Comparison of ENCODE assay signal across 11 cellular contexts in the genomic region with DNA sequence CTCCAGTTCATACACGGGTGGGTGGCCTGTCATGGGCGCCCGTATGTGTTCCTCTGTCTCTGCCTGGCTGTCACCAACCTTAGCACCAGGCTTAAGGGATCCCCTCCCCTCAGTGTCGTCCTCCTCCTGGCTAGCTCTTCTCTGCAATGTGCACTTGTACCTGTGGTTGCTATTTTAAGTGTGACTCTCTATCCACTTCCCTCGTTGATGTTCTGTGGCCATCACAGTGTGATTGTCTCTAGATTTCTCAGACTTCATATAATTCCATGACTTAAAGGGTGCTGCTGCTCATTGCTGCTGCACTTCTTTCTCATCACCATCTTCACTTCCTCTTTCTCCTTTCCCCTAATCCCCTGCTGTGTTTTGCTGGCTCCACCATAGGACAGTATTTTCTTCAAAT.
DNase-seq lines count a peak whose midpoint lies in the region; ATAC-seq and FAIRE-seq lines count a peak whose summit lies in the region.
"Had no signal": no experiment of that assay in that cellular context is flagged by ENCODE, and none has a peak within 500 bp of the region (broad histone marks: within the 10 kb centered on the region; RNA-seq: fewer than 3 reads in every experiment).

No MANE protein-coding gene starts in this region.

- H3K9me3 Mint-ChIP-seq in CD4-positive, CD25-positive, alpha-beta regulatory T cell = peaks cover 0 to 4% (median 0%) of the 10 kb centered on the region in 7 donors

- 63 to 82% (median 70%) methylated on average over 5 of the region's 5 CpGs for WGBS in small intestine, 3 donors

- H3K27me3 Mint-ChIP-seq in CD4-positive, CD25-positive, alpha-beta regulatory T cell = peaks cover 4% of the 10 kb centered on the region

- no peak overlapping the region for H3K4me3 ChIP-seq in CD4-positive, CD25-positive, alpha-beta regulatory T cell (ENCODE audit: low read depth, low read length)
- no peak overlapping the region for H3K4me3 ChIP-seq in small intestine (ENCODE audit: low read depth in 1 of 2, low read length in 2 of 2)

- H3K36me3 Mint-ChIP-seq in CD4-positive, CD25-positive, alpha-beta regulatory T cell = no peaks in the 10 kb centered on the region

- H3K4me1 Mint-ChIP-seq in CD4-positive, CD25-positive, alpha-beta regulatory T cell = peaks cover 0 to 10% (median 4%) of the 10 kb centered on the region in 4 donors

- FAIRE-seq in small intestine (lab: Jason Lieb, UNC) = no peak

- H3K27ac ChIP-seq in CD4-positive, CD25-positive, alpha-beta regulatory T cell (ENCODE audit: insufficient read depth, low read length, poor library complexity, severe bottlenecking) = no peak overlapping the region
- no peak overlapping the region for H3K27ac ChIP-seq in small intestine (ENCODE audit: low read depth in 1 of 2, low read length in 1 of 2)

- no peaks in the 10 kb centered on the region for H3K27me3 ChIP-seq in CD4-positive, CD25-positive, alpha-beta regulatory T cell (ENCODE audit: control insufficient read depth, insufficient read depth, low read length)
- no peaks in the 10 kb centered on the region for H3K27me3 ChIP-seq in small intestine (ENCODE audit: control insufficient read depth in 2 of 2, insufficient read depth in 2 of 2, low read length in 2 of 2)

- H3K27ac Mint-ChIP-seq in CD4-positive, CD25-positive, alpha-beta regulatory T cell = no peak overlapping the region
- H3K27ac Mint-ChIP-seq: HFFc6 had no signal

- DNase-seq in CD4-positive, CD25-positive, alpha-beta regulatory T cell = no peak
- peak; percentile 72 for DNase-seq in NAMALWA (ENCODE audit: low spot score)
- no peak for DNase-seq in small intestine
- DNase-seq in NCI-H146 treated with DMSO at 0.1 percent for 48 hours (lab: John Stamatoyannopoulos, UW; ENCODE audit: unreplicated experiment) = no peak
- no peak for DNase-seq in anterior cingulate cortex (lab: John Stamatoyannopoulos, UW)
- no peak for DNase-seq in cortex of kidney (lab: John Stamatoyannopoulos, UW)
- DNase-seq: NCI-H774, retina had no signal

- ATAC-seq in CD4-positive, CD25-positive, alpha-beta regulatory T cell (ENCODE audit: low read depth in 2 of 2) = peak; percentile 28 to 34
- ATAC-seq in GM19324 (IDR thresholded peaks at IDR 0.05; ENCODE audit: low FRiP score, unreplicated experiment) = peak; percentile 89
- peak; percentile 90 for ATAC-seq in HG02938 (IDR thresholded peaks at IDR 0.05; ENCODE audit: unreplicated experiment)

- no peaks in the 10 kb centered on the region for H3K36me3 ChIP-seq in CD4-positive, CD25-positive, alpha-beta regulatory T cell (ENCODE audit: control insufficient read depth, insufficient read depth, low read length)
- H3K36me3 ChIP-seq in small intestine (ENCODE audit: control insufficient read depth in 2 of 2, insufficient read depth in 2 of 2, low read length in 2 of 2) = no peaks in the 10 kb centered on the region

- H3K4me1 ChIP-seq in CD4-positive, CD25-positive, alpha-beta regulatory T cell (ENCODE audit: control insufficient read depth, insufficient read depth, low read length, poor library complexity, severe bottlenecking) = no peaks in the 10 kb centered on the region
- H3K4me1 ChIP-seq in small intestine (ENCODE audit: control insufficient read depth in 2 of 2, insufficient read depth in 1 of 2, low read depth in 1 of 2, low read length in 1 of 2) = no peaks in the 10 kb centered on the region

- H3K4me3 Mint-ChIP-seq in CD4-positive, CD25-positive, alpha-beta regulatory T cell = peak overlapping the region in 1 of 4 donors; percentile 36
- H3K4me3 Mint-ChIP-seq: HFFc6 had no signal

- H3K9me3 ChIP-seq in CD4-positive, CD25-positive, alpha-beta regulatory T cell (ENCODE audit: control insufficient read depth in 2 of 2, low read length in 2 of 2) = no peaks in the 10 kb centered on the region
- no peaks in the 10 kb centered on the region for H3K9me3 ChIP-seq in small intestine (ENCODE audit: control insufficient read depth, low read depth)

Comparison
In these comparisons a context has a peak if more than half of its experiments do, and no peak if none do; other contexts are left out.
1. ATAC-seq: peak in every context shown above with its lines; median percentile 90 in HG02938; 89 in GM19324; 31 in CD4-positive, CD25-positive, alpha-beta regulatory T cell.